Comparison of ENCODE assay signal across 9 cellular contexts in genomic region chr13:46339035-46339666, GRCh38. TPM values are rescaled to one million over a fixed set of nuclear protein-coding genes. Genes with fewer than 3 reads are reported as not detected.
DNase-seq lines count a peak whose midpoint lies in the region; ATAC-seq and TF ChIP-seq lines count a peak whose summit lies in the region.
"Had no signal": no experiment of that assay in that cellular context is flagged by ENCODE, and none has a peak within 500 bp of the region (broad histone marks: within the 10 kb centered on the region; RNA-seq: fewer than 3 reads in every experiment).

No MANE protein-coding gene starts in this region.

- H3K27me3 ChIP-seq in Peyer's patch (no peaks in the 10 kb centered on the region), right cardiac atrium (ENCODE audit: control insufficient read depth, insufficient read depth) (no peaks in the 10 kb centered on the region), WERI-Rb-1 (ENCODE audit: insufficient read depth, low read depth, severe bottlenecking) (no peaks in the 10 kb centered on the region)
- H3K27me3 ChIP-seq: upper lobe of left lung had no signal

- H3K9me3 ChIP-seq in Peyer's patch (no peaks in the 10 kb centered on the region), right cardiac atrium (ENCODE audit: control insufficient read depth, low read length) (no peaks in the 10 kb centered on the region), WERI-Rb-1 (ENCODE audit: severe bottlenecking) (peaks cover 3% of the 10 kb centered on the region)

- H3K27ac Mint-ChIP-seq in CD14-positive monocyte, result peak overlapping the region; percentile 97 to 100 (median 99)

- peaks cover 33 to 35% of the 10 kb centered on the region in 2 donors for H3K36me3 Mint-ChIP-seq in CD14-positive monocyte

- H3K36me3 ChIP-seq in Peyer's patch (no peaks in the 10 kb centered on the region), WERI-Rb-1 (no peaks in the 10 kb centered on the region)
- H3K36me3 ChIP-seq: upper lobe of left lung had no signal

- H3K4me3 ChIP-seq in Peyer's patch (no peak overlapping the region), right cardiac atrium (ENCODE audit: low read length) (no peak overlapping the region), WERI-Rb-1 (ENCODE audit: low read depth, low read length) (no peak overlapping the region)
- H3K4me3 ChIP-seq: upper lobe of left lung had no signal

- peak; percentile 56 for ATAC-seq in GM21529 (IDR thresholded peaks at IDR 0.05; ENCODE audit: unreplicated experiment)
- peak in 1 of 2 donors; percentile 34 for ATAC-seq in right cardiac atrium
- no peak for ATAC-seq in HG03520 (IDR thresholded peaks at IDR 0.05; ENCODE audit: unreplicated experiment)

- peaks cover 5 to 9% (median 7%) of the 10 kb centered on the region in 7 donors for H3K9me3 Mint-ChIP-seq in CD14-positive monocyte

- TF ChIP-seq POLR2A in Peyer's patch (IDR thresholded peaks at IDR 0.05), result no peak

- DNase-seq in CD14-positive monocyte (ENCODE audit: low spot score) (peak; percentile 88), Peyer's patch (peak in 2 of 3 donors; percentile 24 to 58), right cardiac atrium (peak; percentile 42 to 65 (median 65)), WERI-Rb-1 (no peak), SW 1271 (lab: John Stamatoyannopoulos, UW) (no peak)
- no peak for DNase-seq in effector CD8-positive, alpha-beta T cell (lab: John Stamatoyannopoulos, UW)

- H3K4me1 Mint-ChIP-seq in CD14-positive monocyte, result peaks cover 65% of the 10 kb centered on the region

- WGBS in right cardiac atrium, result 57% methylated on average over 10 of the region's 10 CpGs

- no peak overlapping the region for H3K27ac ChIP-seq in Peyer's patch
- H3K27ac ChIP-seq in right cardiac atrium (ENCODE audit: low read length), result no peak overlapping the region
- H3K27ac ChIP-seq in WERI-Rb-1, result no peak overlapping the region

- intact Hi-C loops in CD14-positive monocyte (cut with micrococcal nuclease) (loop anchor here in 1 of 2 donors (5.0 kb wide), 1 partner anchor 48 kb away; the partner anchor contains the start of gene RUBCNL), right cardiac atrium (cut with DNase I) (no loop called here)

- H3K4me1 ChIP-seq in Peyer's patch (peaks cover 0 to 5% (median 0%) of the 10 kb centered on the region in 4 donors), right cardiac atrium (ENCODE audit: control insufficient read depth, insufficient read depth, low read length) (no peaks in the 10 kb centered on the region)

- TF ChIP-seq CTCF in CD14-positive monocyte (IDR thresholded peaks at IDR 0.05), result no peak
- TF ChIP-seq CTCF in Peyer's patch (IDR thresholded peaks at IDR 0.05), result no peak
- no peak for TF ChIP-seq CTCF in WERI-Rb-1 (IDR thresholded peaks at IDR 0.05; ENCODE audit: low read depth, low read length)

- peak overlapping the region; percentile 14 to 67 for H3K4me3 Mint-ChIP-seq in CD14-positive monocyte

- peaks cover 0 to 5% (median 0%) of the 10 kb centered on the region in 3 donors for H3K27me3 Mint-ChIP-seq in CD14-positive monocyte (ENCODE audit: low read depth in 3 of 3)

RNA-seq across cellular contexts. Expression of gene RUBCNL, which starts 47.9 kb away (rescaled TPM):
- polyA plus RNA-seq in CD14-positive monocyte (1 to 10 TPM; 1.5 to 2.8 TPM), right cardiac atrium (0.36 TPM)
- total RNA-seq in Peyer's patch (10 to 100 TPM; 10.3 to 52.0 (median 13.9) TPM), right cardiac atrium (1 to 10 TPM; 1.0 to 1.8 (median 1.3) TPM)

Comparison
In these comparisons a context has a peak if more than half of its experiments do, and no peak if none do; other contexts are left out.
1. DNase-seq: peak in CD14-positive monocyte (single experiment), Peyer's patch (2 of 3) and right cardiac atrium (3 of 3); none in WERI-Rb-1 (single experiment), SW 1271 (0 of 2) and effector CD8-positive, alpha-beta T cell (single experiment).
2. RNA of gene RUBCNL, which starts 47.9 kb away (total RNA-seq): 10.3 to 52.0 TPM in Peyer's patch; 1.0 to 1.8 TPM in right cardiac atrium; every median in the first group is over 4 times any median in the second.